Comparison of ENCODE assay signal across 11 cellular contexts in genomic region chr22:25282671-25283561, GRCh38.
DNase-seq lines count a peak whose midpoint lies in the region; ATAC-seq, FAIRE-seq and TF ChIP-seq lines count a peak whose summit lies in the region.
"Had no signal": no experiment of that assay in that cellular context is flagged by ENCODE, and none has a peak within 500 bp of the region (broad histone marks: within the 10 kb centered on the region; RNA-seq: fewer than 3 reads in every experiment).

No MANE protein-coding gene starts in this region.

- POLR2A ChIA-PET in GM10248 (lab: Yijun Ruan, JAX) (no interaction called here), OCI-LY7 (lab: Charles Lee) (interaction anchor here (0.6 kb wide), 1 partner anchor 49 kb away, joined by 4 read pairs; no protein-coding TSS in a partner anchor)

- H3K4me3 ChIP-seq in neuron (ENCODE audit: low read length) (peak overlapping the region; percentile 35), OCI-LY7 (ENCODE audit: low read depth, low read length, poor library complexity, severe bottlenecking) (no peak overlapping the region), kidney (ENCODE audit: low read length in 2 of 2) (no peak overlapping the region)

- H3K9ac ChIP-seq in kidney (ENCODE audit: low read length in 2 of 2): no peak overlapping the region

- no TSS peak for BruUV-seq in OCI-LY7 (replicated peaks; lab: Mats Ljungman, UMichigan)

- H3K4me3 Mint-ChIP-seq in endothelial cell (ENCODE audit: unreplicated experiment): peak overlapping the region; percentile 94

- intact Hi-C loops in OCI-LY7 (cut with micrococcal nuclease; ENCODE audit: unreplicated experiment): no loop called here
- intact Hi-C loops in kidney (cut with DNase I): no loop called here

- H3K4me1 Mint-ChIP-seq in endothelial cell (ENCODE audit: unreplicated experiment): peaks cover 19% of the 10 kb centered on the region

- H3K27me3 ChIP-seq in neuron (ENCODE audit: insufficient read depth, low read length): peaks cover 50% of the 10 kb centered on the region

- DNase-seq in GM10248 (ENCODE audit: extremely low spot score) (peak; percentile 15), NCI-H526 (lab: John Stamatoyannopoulos, UW) (peak; percentile 4 to 56), endothelial cell (ENCODE audit: low spot score) (peak; percentile 48), OCI-LY7 (ENCODE audit: low spot score) (no peak), kidney (no peak), RCC 7860 (ENCODE audit: low spot score) (no peak)
- DNase-seq: activated CD8-positive, alpha-beta memory T cell treated with anti-CD3 and anti-CD28 coated beads, Interleukin-2, amount 50 U/mL, for 48 hours; NCI-H1092; spleen had no signal

- no peaks in the 10 kb centered on the region for H3K36me3 ChIP-seq in neuron (ENCODE audit: insufficient read depth, low read length)
- H3K36me3 ChIP-seq in OCI-LY7 (ENCODE audit: insufficient read depth, low read length): no peaks in the 10 kb centered on the region
- H3K36me3 ChIP-seq in kidney (ENCODE audit: control insufficient read depth in 1 of 2, insufficient read depth in 2 of 2, low read length in 2 of 2): no peaks in the 10 kb centered on the region
- H3K36me3 ChIP-seq: spleen had no signal

- no peaks in the 10 kb centered on the region for H3K36me3 Mint-ChIP-seq in endothelial cell (ENCODE audit: low read depth, unreplicated experiment)

- H3K9me3 ChIP-seq in neuron (ENCODE audit: low read length) (no peaks in the 10 kb centered on the region), OCI-LY7 (ENCODE audit: low read length) (no peaks in the 10 kb centered on the region), kidney (ENCODE audit: control insufficient read depth in 1 of 2, low read length in 2 of 2) (no peaks in the 10 kb centered on the region)
- H3K9me3 ChIP-seq: spleen had no signal

- no peaks in the 10 kb centered on the region for H4K20me1 ChIP-seq in OCI-LY7 (ENCODE audit: insufficient read depth, low read length)

- H2AFZ ChIP-seq in neuron (ENCODE audit: low read depth, low read length): peak overlapping the region; percentile 65
- H2AFZ ChIP-seq in OCI-LY7 (ENCODE audit: low read length): no peak overlapping the region

- H3K9me2 ChIP-seq in OCI-LY7 (ENCODE audit: insufficient read depth, low read length): no peaks in the 10 kb centered on the region

- H3K4me1 ChIP-seq in neuron (ENCODE audit: insufficient read depth, low read length) (peaks cover 3% of the 10 kb centered on the region), OCI-LY7 (ENCODE audit: insufficient read depth, low read length, poor library complexity, severe bottlenecking) (peaks cover 30% of the 10 kb centered on the region), kidney (ENCODE audit: control insufficient read depth in 1 of 2, insufficient read depth in 1 of 2, low read depth in 1 of 2, low read length in 2 of 2) (no peaks in the 10 kb centered on the region)

- no peak for ATAC-seq in HG03520 (IDR thresholded peaks at IDR 0.05; ENCODE audit: unreplicated experiment)

- TF ChIP-seq CTCF in GM10248 (IDR thresholded peaks at IDR 0.05; ENCODE audit: control extremely low read depth, extremely low read depth, low read depth, missing control alignments): no peak
- no peak for TF ChIP-seq CTCF in endothelial cell (IDR thresholded peaks at IDR 0.05; ENCODE audit: unreplicated experiment)
- TF ChIP-seq CTCF in OCI-LY7 (conservative IDR thresholded peaks at IDR 0.05; ENCODE audit: low read length): no peak
- TF ChIP-seq CTCF in kidney (IDR thresholded peaks at IDR 0.05; ENCODE audit: borderline replicate concordance, extremely low read depth, insufficient read depth): no peak

- CTCF ChIA-PET in GM10248 (lab: Yijun Ruan, JAX): interaction anchor here (1.2 kb wide), 1 partner anchor 81 kb away, joined by 3 read pairs; no protein-coding TSS in a partner anchor
- CTCF ChIA-PET in OCI-LY7 (lab: Charles Lee; ENCODE audit: unreplicated experiment): no interaction called here

- no peak for FAIRE-seq in kidney (lab: Jason Lieb, UNC)
- FAIRE-seq in RCC 7860 (lab: Jason Lieb, UNC): no peak

- peaks cover 27% of the 10 kb centered on the region for H3K27me3 Mint-ChIP-seq in endothelial cell (ENCODE audit: unreplicated experiment)

- no peaks in the 10 kb centered on the region for H3K79me2 ChIP-seq in OCI-LY7 (ENCODE audit: insufficient read depth, low read depth, low read length)

- no peaks in the 10 kb centered on the region for H3K9me3 Mint-ChIP-seq in endothelial cell (ENCODE audit: unreplicated experiment)

- H3K4me2 ChIP-seq in OCI-LY7 (ENCODE audit: low read length): no peak overlapping the region

- no peak overlapping the region for H3K27ac Mint-ChIP-seq in endothelial cell (ENCODE audit: unreplicated experiment)

- H3K27ac ChIP-seq in OCI-LY7 (ENCODE audit: low read depth, low read length, poor library complexity, severe bottlenecking) (no peak overlapping the region), kidney (ENCODE audit: low read depth in 2 of 2, low read length in 2 of 2) (no peak overlapping the region)

Comparison
In these comparisons a context has a peak if more than half of its experiments do, and no peak if none do; other contexts are left out.
1. DNase-seq: peak in GM10248 (single experiment), NCI-H526 (2 of 2) and endothelial cell (single experiment); none in OCI-LY7 (single experiment), kidney (single experiment) and RCC 7860 (single experiment).